In genomic region chr15:84143753-84144314, GRCh38 we compare ENCODE assay signal across 20 cellular contexts.
DNase-seq lines count a peak whose midpoint lies in the region; ATAC-seq and TF ChIP-seq lines count a peak whose summit lies in the region.
"Had no signal": no experiment of that assay in that cellular context is flagged by ENCODE, and none has a peak within 500 bp of the region (broad histone marks: within the 10 kb centered on the region; RNA-seq: fewer than 3 reads in every experiment).

No MANE protein-coding gene starts in this region.

- no peak for TF ChIP-seq CTCF in psoas muscle (IDR thresholded peaks at IDR 0.05)

- H3K9me3 ChIP-seq in T-helper 17 cell (ENCODE audit: control insufficient read depth, low read length, poor library complexity, severe bottlenecking) (no peaks in the 10 kb centered on the region), psoas muscle (no peaks in the 10 kb centered on the region)
- H3K9me3 ChIP-seq: heart right ventricle, testis had no signal

- intact Hi-C loops in psoas muscle (cut with DNase I): no loop called here

- no peak overlapping the region for H3K27ac ChIP-seq in psoas muscle
- H3K27ac ChIP-seq: GM23248, testis had no signal

- ATAC-seq in GM18508 (IDR thresholded peaks at IDR 0.05; ENCODE audit: insufficient read depth, unreplicated experiment): peak; percentile 49
- peak; percentile 59 for ATAC-seq in GM19395 (IDR thresholded peaks at IDR 0.05; ENCODE audit: unreplicated experiment)
- peak; percentile 63 for ATAC-seq in HG02973 (IDR thresholded peaks at IDR 0.05; ENCODE audit: unreplicated experiment)
- ATAC-seq in T-helper 17 cell: no peak
- no peak for ATAC-seq in HG03097 (IDR thresholded peaks at IDR 0.05; ENCODE audit: low FRiP score, unreplicated experiment)
- ATAC-seq in psoas muscle: no peak

- WGBS in psoas muscle, 3 donors: 93 to 97% (median 96%) methylated on average over 5 of the region's 5 CpGs

- H3K4me3 Mint-ChIP-seq in T-helper 17 cell: no peak overlapping the region
- H3K4me3 Mint-ChIP-seq: CD4-positive, alpha-beta T cell; central memory CD8-positive, alpha-beta T cell had no signal

- H3K36me3 ChIP-seq in psoas muscle (ENCODE audit: insufficient read depth in 1 of 2, low read depth in 1 of 2): no peaks in the 10 kb centered on the region
- H3K36me3 ChIP-seq: heart right ventricle had no signal

- H3K4me3 ChIP-seq in psoas muscle: no peak overlapping the region
- H3K4me3 ChIP-seq: GM23248, heart right ventricle, K562, testis had no signal

- H3K4me1 Mint-ChIP-seq in T-helper 17 cell: peaks cover 5% of the 10 kb centered on the region
- H3K4me1 Mint-ChIP-seq: central memory CD8-positive, alpha-beta T cell had no signal

- H3K27me3 Mint-ChIP-seq in T-helper 17 cell: peaks cover 33% of the 10 kb centered on the region
- H3K27me3 Mint-ChIP-seq: activated naive CD4-positive, alpha-beta T cell treated with anti-CD3 and anti-CD28 coated beads, Interleukin-2, amount 50 U/mL, for 24 hours had no signal

- peak overlapping the region; percentile 69 for H3K27ac Mint-ChIP-seq in T-helper 17 cell
- H3K27ac Mint-ChIP-seq: activated naive CD4-positive, alpha-beta T cell treated with anti-CD3 and anti-CD28 coated beads, Interleukin-2, amount 50 U/mL, for 24 hours; CD4-positive, alpha-beta T cell; nephron progenitor cell had no signal

- H3K36me3 Mint-ChIP-seq in T-helper 17 cell (ENCODE audit: low read depth): no peaks in the 10 kb centered on the region
- H3K36me3 Mint-ChIP-seq: activated naive CD4-positive, alpha-beta T cell treated with anti-CD3 and anti-CD28 coated beads, Interleukin-2, amount 50 U/mL, for 24 hours; mesothelial cell of epicardium had no signal

- no peaks in the 10 kb centered on the region for H3K27me3 ChIP-seq in psoas muscle (ENCODE audit: insufficient read depth in 3 of 3, low read length in 2 of 3)
- H3K27me3 ChIP-seq: heart right ventricle, testis had no signal

- no peak for DNase-seq in T-helper 17 cell
- DNase-seq in psoas muscle: no peak
- no peak for DNase-seq in NCI-H748 (lab: John Stamatoyannopoulos, UW; ENCODE audit: unreplicated experiment)
- no peak for DNase-seq in NCI-H146 treated with DMSO at 0.1 percent for 48 hours (lab: John Stamatoyannopoulos, UW; ENCODE audit: unreplicated experiment)
- DNase-seq: activated T-cell treated with anti-CD3 and anti-CD28 coated beads, Interleukin-2, amount 50 U/mL, for 4 hours; CD4-positive, alpha-beta T cell; GM23248; heart right ventricle; NCI-H187; NCI-H748 treated with DMSO at 0.1 percent for 48 hours; nephron progenitor cell; testis had no signal

- H3K4me1 ChIP-seq in psoas muscle: no peaks in the 10 kb centered on the region
- H3K4me1 ChIP-seq: testis had no signal

Comparison
In these comparisons a context has a peak if more than half of its experiments do, and no peak if none do; other contexts are left out.
1. ATAC-seq: peak in GM18508 (single experiment), GM19395 (single experiment) and HG02973 (single experiment); none in T-helper 17 cell (single experiment), HG03097 (single experiment) and psoas muscle (0 of 4).